In genomic region chr3:17059966-17060560, GRCh38 we compare ENCODE assay signal across 17 cellular contexts.
DNase-seq lines count a peak whose midpoint lies in the region; ATAC-seq, FAIRE-seq and TF ChIP-seq lines count a peak whose summit lies in the region.
"Had no signal": no experiment of that assay in that cellular context is flagged by ENCODE, and none has a peak within 500 bp of the region (broad histone marks: within the 10 kb centered on the region; RNA-seq: fewer than 3 reads in every experiment).

No MANE protein-coding gene starts in this region.

- no peak overlapping the region for H3K4me3 ChIP-seq in pancreas

- intact Hi-C loops in CD4-positive, alpha-beta T cell (cut with DNase I, micrococcal nuclease), result no loop called here
- intact Hi-C loops in pancreas (cut with DNase I), result no loop called here

- no peak for TF ChIP-seq POLR2A in H54 (IDR thresholded peaks at IDR 0.05; ENCODE audit: low read depth, low read length)

- no peak for DNase-seq in CD4-positive, alpha-beta T cell
- DNase-seq in G401 (ENCODE audit: low spot score), result peak; percentile 81
- DNase-seq in inferior parietal cortex (ENCODE audit: extremely low spot score), result peak; percentile 48
- DNase-seq in MV-4-11 (lab: John Stamatoyannopoulos, UW), result no peak
- no peak for DNase-seq in H54 (ENCODE audit: insufficient read length, low spot score)
- DNase-seq in pancreas, result no peak
- DNase-seq: BE2C; Caco-2; CD4-positive, CD25-positive, alpha-beta regulatory T cell; DMS53; DND-41; EL; HCEC 1CT had no signal

- peaks cover 25% of the 10 kb centered on the region for H3K4me1 Mint-ChIP-seq in CD4-positive, alpha-beta T cell (ENCODE audit: low read depth)
- peaks cover 14% of the 10 kb centered on the region for H3K4me1 Mint-ChIP-seq in brain

- H3K4me1 ChIP-seq in pancreas, result no peaks in the 10 kb centered on the region
- H3K4me1 ChIP-seq: BE2C, Caco-2 had no signal

- H3K27me3 ChIP-seq in CD4-positive, alpha-beta T cell (ENCODE audit: control insufficient read depth, insufficient read depth, low read length), result no peaks in the 10 kb centered on the region
- no peaks in the 10 kb centered on the region for H3K27me3 ChIP-seq in pancreas
- H3K27me3 ChIP-seq: BE2C had no signal

- H3K27ac Mint-ChIP-seq in CD4-positive, alpha-beta T cell, result peak overlapping the region; percentile 21
- H3K27ac Mint-ChIP-seq in brain, result peak overlapping the region in 3 of 5 experiments; percentile 4 to 94 (median 49)

- H3K27ac ChIP-seq in CD4-positive, alpha-beta T cell (ENCODE audit: low read depth, low read length), result no peak overlapping the region
- no peak overlapping the region for H3K27ac ChIP-seq in pancreas

- no peak overlapping the region for H3K4me3 Mint-ChIP-seq in CD4-positive, alpha-beta T cell
- no peak overlapping the region for H3K4me3 Mint-ChIP-seq in brain
- H3K4me3 Mint-ChIP-seq: CD4-positive, CD25-positive, alpha-beta regulatory T cell had no signal

- in situ Hi-C loops in G401 (cut with HindIII; ENCODE audit: low sequenced_read_pairs), result no loop called here

- FAIRE-seq in H54 (lab: Jason Lieb, UNC) (no peak), pancreas (lab: Jason Lieb, UNC) (no peak)
- FAIRE-seq: G401.6, GM12891, GM19239 had no signal

- peaks cover 76% of the 10 kb centered on the region for H3K36me3 Mint-ChIP-seq in CD4-positive, alpha-beta T cell (ENCODE audit: low read depth)
- H3K36me3 Mint-ChIP-seq in brain, result peaks cover 15% of the 10 kb centered on the region

- no peaks in the 10 kb centered on the region for H3K9me3 ChIP-seq in CD4-positive, alpha-beta T cell (ENCODE audit: control insufficient read depth, low read length)
- no peaks in the 10 kb centered on the region for H3K9me3 ChIP-seq in pancreas
- H3K9me3 ChIP-seq: BE2C, Caco-2 had no signal

- H3K36me3 ChIP-seq in pancreas, result no peaks in the 10 kb centered on the region
- H3K36me3 ChIP-seq: BE2C had no signal

- 92 to 95% methylated on average over 6 of the region's 6 CpGs for WGBS in pancreas, 2 donors

- no peaks in the 10 kb centered on the region for H3K27me3 Mint-ChIP-seq in CD4-positive, alpha-beta T cell
- H3K27me3 Mint-ChIP-seq in brain, result no peaks in the 10 kb centered on the region
- H3K27me3 Mint-ChIP-seq: CD4-positive, CD25-positive, alpha-beta regulatory T cell had no signal

- POLR2A ChIA-PET in CD4-positive, alpha-beta T cell (lab: Charles Lee), result interaction anchor here (0.6 to 1.0 kb wide), 2 partner anchors 16 to 109 kb away, joined by 3 read pairs; no protein-coding TSS in a partner anchor

- CTCF ChIA-PET in CD4-positive, alpha-beta T cell (lab: Charles Lee), result no interaction called here

- H3K9me3 Mint-ChIP-seq in CD4-positive, alpha-beta T cell, result no peaks in the 10 kb centered on the region
- H3K9me3 Mint-ChIP-seq in brain, result peaks cover 0 to 4% (median 0%) of the 10 kb centered on the region in 5 experiments

- ATAC-seq in CD4-positive, alpha-beta T cell (ENCODE audit: poor library complexity), result no peak
- ATAC-seq in pancreas, result no peak

- TF ChIP-seq CTCF in CD4-positive, alpha-beta T cell (IDR thresholded peaks at IDR 0.05), result no peak
- TF ChIP-seq CTCF in brain (conservative IDR thresholded peaks at IDR 0.05), result no peak
- TF ChIP-seq CTCF in pancreas (IDR thresholded peaks at IDR 0.05), result no peak

Comparison
In these comparisons a context has a peak if more than half of its experiments do, and no peak if none do; other contexts are left out.
1. DNase-seq: peak in G401 (single experiment) and inferior parietal cortex (single experiment); none in CD4-positive, alpha-beta T cell (0 of 10), MV-4-11 (single experiment), H54 (single experiment) and pancreas (0 of 6).